8 cellular contexts compared by ENCODE assay signal in genomic region chrX:46561931-46562721, GRCh38. TPM values are rescaled to one million over a fixed set of nuclear protein-coding genes. Genes with fewer than 3 reads are reported as not detected.
DNase-seq lines count a peak whose midpoint lies in the region; ATAC-seq and TF ChIP-seq lines count a peak whose summit lies in the region.

No MANE protein-coding gene starts in this region.

- peak; percentile 23 for DNase-seq in activated CD4-positive, alpha-beta T cell treated with anti-CD3 and anti-CD28 coated beads for 48 hours
- no peak for DNase-seq in activated CD4-positive, alpha-beta T cell treated with anti-CD3 and anti-CD28 coated beads, Interleukin-2, amount 50 U/mL, for 1 hour
- DNase-seq in NOMO-1 treated with dmso at 0.1 percent for 144 hours (lab: John Stamatoyannopoulos, UW; ENCODE audit: unreplicated experiment) (peak; percentile 82), kidney tubule cell (ENCODE audit: low spot score) (peak; percentile 18), GM03348 (ENCODE audit: low spot score) (no peak), ascending aorta (ENCODE audit: low spot score in 2 of 2) (no peak)
- DNase-seq in stimulated activated CD4-positive, alpha-beta T cell treated with anti-CD3 and anti-CD28 coated beads, Interleukin-1b, Interleukin-23, amount 100 ng/mL, for 48 hours = no peak

- H3K9me3 ChIP-seq in ascending aorta = no peaks in the 10 kb centered on the region

- H3K4me1 ChIP-seq in ascending aorta = peaks cover 0 to 3% of the 10 kb centered on the region in 2 donors

- no peak overlapping the region for H3K4me3 ChIP-seq in ascending aorta

- no peaks in the 10 kb centered on the region for H3K27me3 ChIP-seq in ascending aorta

- intact Hi-C loops in ascending aorta (cut with DNase I) = no loop called here

- no peak overlapping the region for H3K27ac ChIP-seq in ascending aorta

- peak; percentile 96 for ATAC-seq in HG02884 (IDR thresholded peaks at IDR 0.05; ENCODE audit: unreplicated experiment)

- TF ChIP-seq CTCF in ascending aorta (IDR thresholded peaks at IDR 0.05) = no peak

- no peaks in the 10 kb centered on the region for H3K36me3 ChIP-seq in ascending aorta

RNA-seq across cellular contexts. Expression of gene CHST7, which starts 11.4 kb away (rescaled TPM):
- 64.6 TPM for total RNA-seq in ascending aorta

RNA-seq across cellular contexts. Expression of gene ZNF674, which starts 16.9 kb away (rescaled TPM):
- 2.3 TPM for total RNA-seq in ascending aorta

Comparison
In these comparisons a context has a peak if more than half of its experiments do, and no peak if none do; other contexts are left out.
1. DNase-seq: peak in activated CD4-positive, alpha-beta T cell treated with anti-CD3 and anti-CD28 coated beads for 48 hours (single experiment), NOMO-1 treated with dmso at 0.1 percent for 144 hours (single experiment) and kidney tubule cell (single experiment); none in activated CD4-positive, alpha-beta T cell treated with anti-CD3 and anti-CD28 coated beads, Interleukin-2, amount 50 U/mL, for 1 hour (single experiment), GM03348 (single experiment), stimulated activated CD4-positive, alpha-beta T cell treated with anti-CD3 and anti-CD28 coated beads, Interleukin-1b, Interleukin-23, amount 100 ng/mL, for 48 hours (single experiment) and ascending aorta (0 of 2).